In the genomic region with DNA sequence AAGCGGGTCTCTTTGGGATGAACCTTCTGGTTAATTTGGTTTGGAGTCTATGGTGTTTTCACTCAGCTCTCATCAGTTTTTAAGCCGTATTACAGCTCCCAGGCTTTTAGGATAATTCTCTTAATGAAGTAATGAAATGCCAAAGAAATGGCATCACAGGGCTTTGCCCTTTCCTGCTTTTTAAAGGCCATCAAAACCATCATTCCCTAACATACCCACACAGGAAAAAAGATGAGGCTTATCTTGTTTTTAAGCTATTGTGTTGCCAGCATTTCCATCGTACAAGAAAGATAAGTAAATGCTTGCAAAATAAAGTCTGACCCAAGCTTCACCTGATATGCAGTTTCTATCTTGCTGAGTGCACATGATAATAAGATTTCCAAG, we compare ENCODE assay signal across 2 cellular contexts.
A peak's percentile ranks its signal among the peaks of the same experiment; 100 is the strongest.
TF ChIP-seq lines count a peak whose summit lies in the region.

No MANE protein-coding gene starts in this region.

TF ChIP-seq in SK-N-SH, 30 proteins besides CTCF, POLR2A, EP300 and RAD21:
- TF ChIP-seq EZH2phosphoT487 (IDR thresholded peaks at IDR 0.05; ENCODE audit: borderline replicate concordance, low read depth), result no peak
- 0 out of 2 replicates have a peak, but pooled peaks have one; percentile 18 for TF ChIP-seq GATA2 (CRISPR knock-in tag; IDR thresholded peaks at IDR 0.05)

TF ChIP-seq in endothelial cell of umbilical vein, 7 proteins besides CTCF, POLR2A, EP300 and RAD21:
- TF ChIP-seq EZH2 (IDR thresholded peaks at IDR 0.05; ENCODE audit: borderline replicate concordance, low read depth, low read length, severe bottlenecking) (no peak), GATA2 (IDR thresholded peaks at IDR 0.05; ENCODE audit: insufficient read depth, insufficient read length, low read depth, low read length) (no peak), POLR2AphosphoS5 (IDR thresholded peaks at IDR 0.05; ENCODE audit: insufficient read depth, low read depth, low read length) (no peak), FOS (IDR thresholded peaks at IDR 0.05; ENCODE audit: borderline replicate concordance, insufficient read depth, low read length) (no peak), JUN (IDR thresholded peaks at IDR 0.05; ENCODE audit: borderline replicate concordance, insufficient read depth, insufficient read length, low read depth) (no peak), MYC (IDR thresholded peaks at IDR 0.05; ENCODE audit: low read depth, low read length) (no peak)
- TF ChIP-seq, protein P1, sequence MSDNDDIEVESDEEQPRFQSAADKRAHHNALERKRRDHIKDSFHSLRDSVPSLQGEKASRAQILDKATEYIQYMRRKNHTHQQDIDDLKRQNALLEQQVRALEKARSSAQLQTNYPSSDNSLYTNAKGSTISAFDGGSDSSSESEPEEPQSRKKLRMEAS (IDR thresholded peaks at IDR 0.05; ENCODE audit: insufficient read depth, insufficient read length), result no peak
